1 cellular context compared by ENCODE assay signal in genomic region chr3:54781728-54782127, GRCh38.
TF ChIP-seq lines count a peak whose summit lies in the region.

No MANE protein-coding gene starts in this region.

TF ChIP-seq in WTC11, 78 proteins besides CTCF, POLR2A, EP300 and RAD21 (continued from another document):
- TF ChIP-seq, protein P1, sequence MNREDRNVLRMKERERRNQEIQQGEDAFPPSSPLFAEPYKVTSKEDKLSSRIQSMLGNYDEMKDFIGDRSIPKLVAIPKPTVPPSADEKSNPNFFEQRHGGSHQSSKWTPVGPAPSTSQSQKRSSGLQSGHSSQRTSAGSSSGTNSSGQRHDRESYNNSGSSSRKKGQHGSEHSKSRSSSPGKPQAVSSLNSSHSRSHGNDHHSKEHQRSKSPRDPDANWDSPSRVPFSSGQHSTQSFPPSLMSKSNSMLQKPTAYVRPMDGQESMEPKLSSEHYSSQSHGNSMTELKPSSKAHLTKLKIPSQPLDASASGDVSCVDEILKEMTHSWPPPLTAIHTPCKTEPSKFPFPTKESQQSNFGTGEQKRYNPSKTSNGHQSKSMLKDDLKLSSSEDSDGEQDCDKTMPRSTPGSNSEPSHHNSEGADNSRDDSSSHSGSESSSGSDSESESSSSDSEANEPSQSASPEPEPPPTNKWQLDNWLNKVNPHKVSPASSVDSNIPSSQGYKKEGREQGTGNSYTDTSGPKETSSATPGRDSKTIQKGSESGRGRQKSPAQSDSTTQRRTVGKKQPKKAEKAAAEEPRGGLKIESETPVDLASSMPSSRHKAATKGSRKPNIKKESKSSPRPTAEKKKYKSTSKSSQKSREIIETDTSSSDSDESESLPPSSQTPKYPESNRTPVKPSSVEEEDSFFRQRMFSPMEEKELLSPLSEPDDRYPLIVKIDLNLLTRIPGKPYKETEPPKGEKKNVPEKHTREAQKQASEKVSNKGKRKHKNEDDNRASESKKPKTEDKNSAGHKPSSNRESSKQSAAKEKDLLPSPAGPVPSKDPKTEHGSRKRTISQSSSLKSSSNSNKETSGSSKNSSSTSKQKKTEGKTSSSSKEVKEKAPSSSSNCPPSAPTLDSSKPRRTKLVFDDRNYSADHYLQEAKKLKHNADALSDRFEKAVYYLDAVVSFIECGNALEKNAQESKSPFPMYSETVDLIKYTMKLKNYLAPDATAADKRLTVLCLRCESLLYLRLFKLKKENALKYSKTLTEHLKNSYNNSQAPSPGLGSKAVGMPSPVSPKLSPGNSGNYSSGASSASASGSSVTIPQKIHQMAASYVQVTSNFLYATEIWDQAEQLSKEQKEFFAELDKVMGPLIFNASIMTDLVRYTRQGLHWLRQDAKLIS (CRISPR knock-in tag; IDR thresholded peaks at IDR 0.05; ENCODE audit: borderline replicate concordance): no peak
- TF ChIP-seq FOXK1 (CRISPR knock-in tag; IDR thresholded peaks at IDR 0.05) (no peak), ZNF281 (CRISPR knock-in tag; IDR thresholded peaks at IDR 0.05) (no peak), ZNF317 (CRISPR knock-in tag; IDR thresholded peaks at IDR 0.05; ENCODE audit: borderline replicate concordance, low read depth) (no peak), TP53 (CRISPR knock-in tag; IDR thresholded peaks at IDR 0.05) (no peak), USF1 (CRISPR knock-in tag; IDR thresholded peaks at IDR 0.05) (no peak), ZNF425 (CRISPR knock-in tag; conservative IDR thresholded peaks at IDR 0.05) (no peak)
